In the genomic region with DNA sequence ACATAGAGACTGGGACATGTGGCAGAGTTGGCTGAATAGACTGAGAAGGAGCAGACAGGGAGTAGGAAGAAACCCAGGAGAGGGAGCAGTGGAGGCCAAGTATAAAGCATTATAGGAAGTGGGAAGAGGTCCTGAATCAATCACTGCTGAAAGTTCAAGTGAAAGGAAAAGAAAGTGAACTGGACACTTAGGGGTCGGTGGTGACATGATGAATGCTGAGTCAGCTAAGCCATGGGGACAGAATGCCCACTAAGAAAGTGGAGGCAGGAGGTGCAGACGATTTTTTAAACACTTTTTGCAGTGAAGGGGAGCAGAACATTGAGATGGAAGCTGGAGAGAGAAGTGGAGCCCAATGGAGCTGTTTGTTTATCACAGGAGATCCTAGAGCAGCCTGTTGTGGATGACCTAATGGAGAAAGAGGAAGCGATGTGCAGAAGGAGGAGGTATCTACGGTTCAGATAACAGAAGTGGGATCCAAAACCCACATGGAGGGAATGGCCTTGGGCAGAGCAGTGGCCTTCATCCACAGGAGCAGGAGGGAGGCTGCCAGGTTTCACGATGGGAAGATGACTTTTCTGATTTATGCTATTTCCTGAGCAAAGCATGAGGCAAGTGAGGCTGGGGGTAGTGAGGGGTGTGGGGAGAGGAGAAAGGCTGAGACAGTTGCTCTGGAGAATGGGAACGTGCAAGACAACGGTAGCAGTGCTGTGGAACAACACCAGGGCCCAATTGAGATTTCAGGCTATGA, we compare ENCODE assay signal across 1 cellular context.
TF ChIP-seq lines count a peak whose summit lies in the region.

No MANE protein-coding gene starts in this region.

TF ChIP-seq in HepG2, 621 proteins besides CTCF, POLR2A, EP300 and RAD21 (continued from another document):
- peak; percentile 87 to 93 for TF ChIP-seq MAFK (conservative IDR thresholded peaks at IDR 0.05 in 1 of 2, IDR thresholded peaks at IDR 0.05 in 1 of 2; ENCODE audit: low read length in 2 of 2)
- peak; percentile 80 for TF ChIP-seq MAFF (IDR thresholded peaks at IDR 0.05; ENCODE audit: low read depth, low read length)
- TF ChIP-seq, protein P1, sequence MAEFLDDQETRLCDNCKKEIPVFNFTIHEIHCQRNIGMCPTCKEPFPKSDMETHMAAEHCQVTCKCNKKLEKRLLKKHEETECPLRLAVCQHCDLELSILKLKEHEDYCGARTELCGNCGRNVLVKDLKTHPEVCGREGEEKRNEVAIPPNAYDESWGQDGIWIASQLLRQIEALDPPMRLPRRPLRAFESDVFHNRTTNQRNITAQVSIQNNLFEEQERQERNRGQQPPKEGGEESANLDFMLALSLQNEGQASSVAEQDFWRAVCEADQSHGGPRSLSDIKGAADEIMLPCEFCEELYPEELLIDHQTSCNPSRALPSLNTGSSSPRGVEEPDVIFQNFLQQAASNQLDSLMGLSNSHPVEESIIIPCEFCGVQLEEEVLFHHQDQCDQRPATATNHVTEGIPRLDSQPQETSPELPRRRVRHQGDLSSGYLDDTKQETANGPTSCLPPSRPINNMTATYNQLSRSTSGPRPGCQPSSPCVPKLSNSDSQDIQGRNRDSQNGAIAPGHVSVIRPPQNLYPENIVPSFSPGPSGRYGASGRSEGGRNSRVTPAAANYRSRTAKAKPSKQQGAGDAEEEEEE (CRISPR knock-in tag; IDR thresholded peaks at IDR 0.05; ENCODE audit: borderline replicate concordance), result no peak
- no peak for TF ChIP-seq HOXA7 (CRISPR knock-in tag; IDR thresholded peaks at IDR 0.05)
- TF ChIP-seq ZNF263 (CRISPR knock-in tag; IDR thresholded peaks at IDR 0.05), result no peak
- no peak for TF ChIP-seq HIVEP1 (CRISPR knock-in tag; IDR thresholded peaks at IDR 0.05)
- TF ChIP-seq, protein P2, sequence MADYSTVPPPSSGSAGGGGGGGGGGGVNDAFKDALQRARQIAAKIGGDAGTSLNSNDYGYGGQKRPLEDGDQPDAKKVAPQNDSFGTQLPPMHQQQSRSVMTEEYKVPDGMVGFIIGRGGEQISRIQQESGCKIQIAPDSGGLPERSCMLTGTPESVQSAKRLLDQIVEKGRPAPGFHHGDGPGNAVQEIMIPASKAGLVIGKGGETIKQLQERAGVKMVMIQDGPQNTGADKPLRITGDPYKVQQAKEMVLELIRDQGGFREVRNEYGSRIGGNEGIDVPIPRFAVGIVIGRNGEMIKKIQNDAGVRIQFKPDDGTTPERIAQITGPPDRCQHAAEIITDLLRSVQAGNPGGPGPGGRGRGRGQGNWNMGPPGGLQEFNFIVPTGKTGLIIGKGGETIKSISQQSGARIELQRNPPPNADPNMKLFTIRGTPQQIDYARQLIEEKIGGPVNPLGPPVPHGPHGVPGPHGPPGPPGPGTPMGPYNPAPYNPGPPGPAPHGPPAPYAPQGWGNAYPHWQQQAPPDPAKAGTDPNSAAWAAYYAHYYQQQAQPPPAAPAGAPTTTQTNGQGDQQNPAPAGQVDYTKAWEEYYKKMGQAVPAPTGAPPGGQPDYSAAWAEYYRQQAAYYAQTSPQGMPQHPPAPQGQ (CRISPR knock-in tag; IDR thresholded peaks at IDR 0.05; ENCODE audit: borderline replicate concordance), result no peak
- no peak for TF ChIP-seq FOXK2 (IDR thresholded peaks at IDR 0.05)
- no peak for TF ChIP-seq RELA (CRISPR knock-in tag; IDR thresholded peaks at IDR 0.05)
